8 cellular contexts compared by ENCODE assay signal in the genomic region with DNA sequence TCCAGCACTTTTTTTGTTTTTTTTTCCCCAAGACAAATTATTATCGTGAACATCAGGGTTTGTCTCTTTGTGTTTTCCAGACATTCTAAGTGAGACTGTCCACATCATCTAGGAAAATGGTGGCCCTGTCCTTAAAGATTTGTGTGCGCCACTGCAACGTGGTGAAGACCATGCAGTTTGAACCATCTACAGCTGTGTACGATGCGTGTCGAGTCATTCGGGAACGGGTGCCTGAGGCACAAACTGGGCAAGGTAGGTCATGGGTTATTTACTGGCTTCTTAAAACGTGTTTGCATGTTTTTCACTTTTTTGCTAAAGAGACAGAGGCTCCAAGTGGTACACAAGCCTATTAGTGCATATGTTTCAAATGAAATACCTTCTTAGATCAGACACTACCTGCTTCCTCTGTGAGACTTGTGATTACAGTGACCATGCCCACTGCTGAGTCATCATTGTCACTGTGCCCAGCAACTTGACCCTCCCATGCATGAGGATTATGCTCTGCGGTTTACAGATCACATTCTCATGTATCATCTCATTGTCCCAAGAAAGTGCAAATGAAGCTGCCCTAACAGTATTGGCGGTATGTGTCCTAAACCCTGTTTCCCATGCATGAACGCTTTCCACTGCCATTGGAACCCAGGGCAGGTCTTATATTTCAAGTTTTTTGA.
DNase-seq lines count a peak whose midpoint lies in the region; ATAC-seq and TF ChIP-seq lines count a peak whose summit lies in the region.

No MANE protein-coding gene starts in this region.

- H3K9me3 ChIP-seq in testis: no peaks in the 10 kb centered on the region

- H3K36me3 ChIP-seq in testis (ENCODE audit: low read depth, missing control alignments): no peaks in the 10 kb centered on the region

- WGBS in testis, 2 donors: 89 to 91% methylated on average over 12 of the region's 12 CpGs

- DNase-seq in NCI-H2196 (lab: John Stamatoyannopoulos, UW; ENCODE audit: unreplicated experiment) (peak; percentile 6), NCI-H2196 treated with DMSO at 0.1 percent for 48 hours (lab: John Stamatoyannopoulos, UW; ENCODE audit: unreplicated experiment) (no peak), RPMI8226 (peak; percentile 64), fibroblast of peridontal ligament (ENCODE audit: extremely low read depth) (peak; percentile 63), testis (peak; percentile 27), GM13976 (ENCODE audit: low spot score) (no peak)

- no peak overlapping the region for H3K4me3 ChIP-seq in testis

- H3K27ac ChIP-seq in testis: no peak overlapping the region

- H3K27me3 ChIP-seq in testis: no peaks in the 10 kb centered on the region

- no peak for ATAC-seq in GM18517 (IDR thresholded peaks at IDR 0.05; ENCODE audit: unreplicated experiment)
- ATAC-seq in HG02642 (IDR thresholded peaks at IDR 0.05; ENCODE audit: poor library complexity, unreplicated experiment): no peak

- in situ Hi-C loops in GM13976 (cut with MboI; ENCODE audit: low sequenced_read_pairs, unreplicated experiment): no loop called here

- H3K4me1 ChIP-seq in testis: no peaks in the 10 kb centered on the region

- no peak for TF ChIP-seq POLR2A in testis (IDR thresholded peaks at IDR 0.05)

- TF ChIP-seq CTCF in testis (IDR thresholded peaks at IDR 0.05) (no peak), GM13976 (IDR thresholded peaks at IDR 0.05; ENCODE audit: borderline replicate concordance, control extremely low read depth, extremely low read depth, insufficient read depth, missing control alignments) (no peak)

- intact Hi-C loops in testis (cut with DNase I; ENCODE audit: low total_unique reads): no loop called here

Comparison
In these comparisons a context has a peak if more than half of its experiments do, and no peak if none do; other contexts are left out.
1. DNase-seq: peak in NCI-H2196 (single experiment), RPMI8226 (single experiment), fibroblast of peridontal ligament (single experiment) and testis (single experiment); none in NCI-H2196 treated with DMSO at 0.1 percent for 48 hours (single experiment) and GM13976 (single experiment).